In genomic region chr12:65653321-65653720, GRCh38 we compare ENCODE assay signal across 4 cellular contexts.
TF ChIP-seq lines count a peak whose summit lies in the region.

No MANE protein-coding gene starts in this region.

TF ChIP-seq in SK-N-SH, 30 proteins besides CTCF, POLR2A, EP300 and RAD21:
- no peak for TF ChIP-seq CHD2 (IDR thresholded peaks at IDR 0.05; ENCODE audit: low read length, partially characterized antibody)
- TF ChIP-seq EZH2phosphoT487 (IDR thresholded peaks at IDR 0.05; ENCODE audit: borderline replicate concordance, low read depth), result no peak
- TF ChIP-seq GABPA (IDR thresholded peaks at IDR 0.05; ENCODE audit: low read depth), result no peak
- TF ChIP-seq RFX5 (IDR thresholded peaks at IDR 0.05; ENCODE audit: low read length), result no peak
- TF ChIP-seq JUND (IDR thresholded peaks at IDR 0.05), result no peak
- no peak for TF ChIP-seq ELF1 (IDR thresholded peaks at IDR 0.05)
- TF ChIP-seq FOXJ3 (CRISPR knock-in tag; IDR thresholded peaks at IDR 0.05), result no peak
- TF ChIP-seq USF1 (IDR thresholded peaks at IDR 0.05; ENCODE audit: borderline replicate concordance, low read depth), result no peak
- TF ChIP-seq ZBTB33 (IDR thresholded peaks at IDR 0.05; ENCODE audit: borderline replicate concordance, low read depth), result no peak
- no peak for TF ChIP-seq TAF1 (IDR thresholded peaks at IDR 0.05; ENCODE audit: borderline replicate concordance, low read depth, low read length)

TF ChIP-seq in SK-N-SH treated with all-trans-retinoic acid at 6 μM for 48 hours, 23 proteins besides CTCF, POLR2A, EP300 and RAD21:
- no peak for TF ChIP-seq CSDC2 (CRISPR knock-in tag; IDR thresholded peaks at IDR 0.05)

TF ChIP-seq in IMR-90, 13 proteins besides CTCF, POLR2A, EP300 and RAD21:
- TF ChIP-seq ELK1 (IDR thresholded peaks at IDR 0.05; ENCODE audit: borderline replicate concordance, low read depth, low read length) (no peak), BHLHE40 (IDR thresholded peaks at IDR 0.05; ENCODE audit: low read depth, low read length) (no peak), RCOR1 (IDR thresholded peaks at IDR 0.05; ENCODE audit: insufficient replicate concordance, low read length) (no peak), RFX5 (IDR thresholded peaks at IDR 0.05; ENCODE audit: low read depth, low read length) (no peak), FOS (IDR thresholded peaks at IDR 0.05; ENCODE audit: low read depth, low read length) (no peak), MAFK (IDR thresholded peaks at IDR 0.05; ENCODE audit: low read depth, low read length) (no peak), SMC3 (IDR thresholded peaks at IDR 0.05; ENCODE audit: low read depth, low read length) (no peak), USF2 (IDR thresholded peaks at IDR 0.05; ENCODE audit: low read depth, low read length) (no peak), CEBPB (IDR thresholded peaks at IDR 0.05; ENCODE audit: low read depth, low read length) (no peak), MAZ (IDR thresholded peaks at IDR 0.05; ENCODE audit: borderline replicate concordance, low read depth, low read length) (no peak), MXI1 (IDR thresholded peaks at IDR 0.05; ENCODE audit: borderline replicate concordance, low read depth, low read length) (no peak), NFE2L2 (IDR thresholded peaks at IDR 0.05; ENCODE audit: low read depth, low read length) (no peak), CHD1 (IDR thresholded peaks at IDR 0.05; ENCODE audit: low read depth, low read length) (no peak)

TF ChIP-seq in K562, 482 proteins besides CTCF, POLR2A, EP300 and RAD21:
- TF ChIP-seq MAZ (CRISPR knock-in tag; conservative IDR thresholded peaks at IDR 0.05 in 1 of 2, IDR thresholded peaks at IDR 0.05 in 1 of 2) (peak in 1 of 2 experiments; percentile 29; a peak in 1 of 4 replicates), HCFC1 (IDR thresholded peaks at IDR 0.05; ENCODE audit: low read depth, low read length) (no peak), SRSF3 (IDR thresholded peaks at IDR 0.05; ENCODE audit: insufficient read depth, low read length) (no peak), STAT6 (CRISPR knock-in tag; IDR thresholded peaks at IDR 0.05) (no peak), ZNF639 (CRISPR knock-in tag; conservative IDR thresholded peaks at IDR 0.05 in 1 of 2, IDR thresholded peaks at IDR 0.05 in 1 of 2) (peak in 1 of 2 experiments; percentile 11; a peak in 1 of 4 replicates), THAP7 (CRISPR knock-in tag; IDR thresholded peaks at IDR 0.05) (no peak), SETDB1 (IDR thresholded peaks at IDR 0.05; ENCODE audit: low read length) (no peak), ZBTB17 (CRISPR knock-in tag; IDR thresholded peaks at IDR 0.05) (no peak), CHD1 (IDR thresholded peaks at IDR 0.05; ENCODE audit: low read length) (no peak)
